9 cellular contexts compared by ENCODE assay signal in the genomic region with DNA sequence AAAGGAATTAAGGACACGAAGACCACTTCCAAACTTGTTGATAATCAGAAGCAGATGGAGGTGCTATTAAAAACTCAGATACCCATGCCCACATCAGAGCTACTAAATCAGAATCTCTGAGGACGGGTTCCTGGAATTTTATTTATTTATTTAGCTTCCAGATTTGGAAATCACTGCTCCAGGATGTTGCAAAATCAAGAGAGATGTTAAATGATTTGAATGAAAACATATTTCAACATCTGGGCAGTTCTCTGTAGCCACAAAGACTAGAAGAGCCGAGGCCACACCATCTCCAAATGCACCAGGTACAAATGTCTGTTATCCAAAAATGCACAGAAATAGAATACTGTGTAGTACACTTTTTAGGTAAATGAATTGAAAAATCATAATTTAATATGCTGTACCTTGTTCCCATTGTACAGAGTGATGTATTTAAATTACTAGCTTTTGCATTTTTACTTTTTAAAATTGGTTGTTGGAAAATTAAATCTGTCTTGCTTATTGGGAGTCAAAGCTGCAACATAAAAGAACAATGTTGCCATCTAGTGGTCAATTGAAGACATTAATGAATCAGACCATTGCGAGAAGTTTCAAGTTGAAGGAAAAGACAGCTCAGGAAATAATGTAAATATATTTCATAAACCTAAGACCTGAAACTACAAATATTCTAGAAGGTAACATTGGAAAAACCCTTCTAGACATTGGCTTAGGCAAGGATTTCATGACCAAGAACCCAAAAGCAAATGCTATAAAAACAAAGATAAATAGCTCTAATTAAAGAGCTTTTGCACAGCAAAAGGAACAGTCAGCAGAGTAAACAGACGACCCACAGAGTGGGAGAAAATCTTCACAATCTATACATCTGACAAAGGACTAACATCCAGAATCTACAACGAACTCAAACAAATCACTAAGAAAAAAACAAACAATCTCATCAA.
DNase-seq lines count a peak whose midpoint lies in the region; TF ChIP-seq lines count a peak whose summit lies in the region.
"Had no signal": no experiment of that assay in that cellular context is flagged by ENCODE, and none has a peak within 500 bp of the region (broad histone marks: within the 10 kb centered on the region; RNA-seq: fewer than 3 reads in every experiment).

No MANE protein-coding gene starts in this region.

- H4K8ac ChIP-seq in mesenchymal stem cell (ENCODE audit: low read length) = no peak overlapping the region

- no peak overlapping the region for H3K23ac ChIP-seq in mesenchymal stem cell (ENCODE audit: low read length in 2 of 2)

- DNase-seq in DMS 273 (lab: John Stamatoyannopoulos, UW; ENCODE audit: unreplicated experiment) (peak; percentile 42), DMS 273 treated with DMSO at 0.1 percent for 48 hours (lab: John Stamatoyannopoulos, UW) (no peak), NCI-H748 treated with DMSO at 0.1 percent for 48 hours (lab: John Stamatoyannopoulos, UW) (peak; percentile 9), dedifferentiated amniotic fluid mesenchymal stem cell (ENCODE audit: extremely low spot score) (peak; percentile 78), mesenchymal stem cell (peak; percentile 70), NCI-H524 treated with DMSO at 0.1 percent for 48 hours (lab: John Stamatoyannopoulos, UW) (no peak), mesenteric fat pad (ENCODE audit: low spot score) (no peak)

- H3K4me2 ChIP-seq in mesenchymal stem cell (ENCODE audit: low read length, poor library complexity, severe bottlenecking) = no peak overlapping the region
- H3K4me2 ChIP-seq: BLaER1 had no signal

- H4K91ac ChIP-seq in mesenchymal stem cell (ENCODE audit: low read length) = no peak overlapping the region

- no peaks in the 10 kb centered on the region for H3K79me1 ChIP-seq in mesenchymal stem cell (replicated peaks; ENCODE audit: low read length, poor library complexity, severe bottlenecking)

- no peak overlapping the region for H3K14ac ChIP-seq in mesenchymal stem cell (ENCODE audit: low read length in 2 of 2)

- H2BK5ac ChIP-seq in mesenchymal stem cell (ENCODE audit: low read depth, low read length, poor library complexity, severe bottlenecking) = no peak overlapping the region

- no peak overlapping the region for H2AK5ac ChIP-seq in mesenchymal stem cell (ENCODE audit: low read length, severe bottlenecking)

- no peak overlapping the region for H3K27ac ChIP-seq in HEK293 (ENCODE audit: extremely low read depth, low read depth, low read length)
- H3K27ac ChIP-seq in mesenchymal stem cell (ENCODE audit: low read length, poor library complexity, severe bottlenecking) = no peak overlapping the region
- H3K27ac ChIP-seq: BLaER1 had no signal

- H3K27me3 ChIP-seq in mesenchymal stem cell (ENCODE audit: control insufficient read depth in 1 of 2, insufficient read depth in 1 of 2, low read length in 2 of 2) = no peaks in the 10 kb centered on the region
- H3K27me3 ChIP-seq: BLaER1 had no signal

- peak overlapping the region; percentile 12 for H3K9ac ChIP-seq in mesenchymal stem cell (ENCODE audit: low read length)
- H3K9ac ChIP-seq: BLaER1 had no signal

- no peak overlapping the region for H3K18ac ChIP-seq in mesenchymal stem cell (ENCODE audit: low read depth in 1 of 2, low read length in 2 of 2)

- H3K9me3 ChIP-seq in HEK293 (ENCODE audit: control insufficient read depth, insufficient read depth, low read depth, low read length) = no peaks in the 10 kb centered on the region
- H3K9me3 ChIP-seq in mesenchymal stem cell (ENCODE audit: control insufficient read depth, low read length) = no peaks in the 10 kb centered on the region
- H3K9me3 ChIP-seq: BLaER1 had no signal

- H2AFZ ChIP-seq in mesenchymal stem cell (ENCODE audit: low read depth, low read length) = no peak overlapping the region

- CTCF ChIA-PET in HEK293 (lab: Yijun Ruan, JAX) = interaction anchor here (0.5 to 2.4 kb wide), 39 partner anchors 9 to 1487 kb away, joined by 3 to 26 read pairs (median 4); partner anchors contain the start of gene TTC29

- WGBS in mesenchymal stem cell = 0% methylated on average over 2 of the region's 6 CpGs

- no peak overlapping the region for H2BK120ac ChIP-seq in mesenchymal stem cell (ENCODE audit: low read depth, low read length)

- no peak overlapping the region for H2BK15ac ChIP-seq in mesenchymal stem cell (ENCODE audit: low read depth, poor library complexity, severe bottlenecking)

- TF ChIP-seq CTCF in HEK293 (tag by site-specific recombination; IDR thresholded peaks at IDR 0.05) = no peak

- POLR2A ChIA-PET in HEK293 (lab: Yijun Ruan, JAX) = interaction anchor here (1.2 kb wide), 1 partner anchor 78 kb away, joined by 4 read pairs; no protein-coding TSS in a partner anchor

- no peak overlapping the region for H3K4ac ChIP-seq in mesenchymal stem cell (ENCODE audit: low read depth in 1 of 2, low read length in 2 of 2)

- no peak overlapping the region for H3K4me3 ChIP-seq in HEK293 (ENCODE audit: low read depth, low read length)
- H3K4me3 ChIP-seq in mesenchymal stem cell (ENCODE audit: insufficient read depth in 1 of 2, low read depth in 1 of 2, low read length in 2 of 2) = no peak overlapping the region
- H3K4me3 ChIP-seq: BLaER1 had no signal

- H2BK12ac ChIP-seq in mesenchymal stem cell (ENCODE audit: low read length in 2 of 2) = no peak overlapping the region

- H3K4me1 ChIP-seq in HEK293 (ENCODE audit: control insufficient read depth, insufficient read depth, low read length) (no peaks in the 10 kb centered on the region), mesenchymal stem cell (ENCODE audit: control insufficient read depth, insufficient read depth, low read depth, low read length) (peaks cover 2% of the 10 kb centered on the region)

- H3K36me3 ChIP-seq in HEK293 (ENCODE audit: control insufficient read depth in 2 of 2, insufficient read depth in 1 of 2, low read length in 2 of 2) (no peaks in the 10 kb centered on the region), mesenchymal stem cell (ENCODE audit: control insufficient read depth in 1 of 2, insufficient read depth in 2 of 2, low read depth in 1 of 2, low read length in 2 of 2) (no peaks in the 10 kb centered on the region)
- H3K36me3 ChIP-seq: BLaER1 had no signal

TF ChIP-seq in HEK293, 187 proteins besides CTCF, POLR2A, EP300 and RAD21:
- TF ChIP-seq ZNF600 (tag by site-specific recombination; IDR thresholded peaks at IDR 0.05) (no peak), ZNF654 (tag by site-specific recombination; IDR thresholded peaks at IDR 0.05; ENCODE audit: low read depth) (peak; percentile 76)
- TF ChIP-seq, protein P1, sequence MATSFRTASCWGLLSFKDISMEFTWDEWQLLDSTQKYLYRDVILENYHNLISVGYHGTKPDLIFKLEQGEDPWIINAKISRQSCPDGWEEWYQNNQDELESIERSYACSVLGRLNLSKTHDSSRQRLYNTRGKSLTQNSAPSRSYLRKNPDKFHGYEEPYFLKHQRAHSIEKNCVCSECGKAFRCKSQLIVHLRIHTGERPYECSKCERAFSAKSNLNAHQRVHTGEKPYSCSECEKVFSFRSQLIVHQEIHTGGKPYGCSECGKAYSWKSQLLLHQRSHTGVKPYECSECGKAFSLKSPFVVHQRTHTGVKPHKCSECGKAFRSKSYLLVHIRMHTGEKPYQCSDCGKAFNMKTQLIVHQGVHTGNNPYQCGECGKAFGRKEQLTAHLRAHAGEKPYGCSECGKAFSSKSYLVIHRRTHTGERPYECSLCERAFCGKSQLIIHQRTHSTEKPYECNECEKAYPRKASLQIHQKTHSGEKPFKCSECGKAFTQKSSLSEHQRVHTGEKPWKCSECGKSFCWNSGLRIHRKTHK (tag by site-specific recombination; IDR thresholded peaks at IDR 0.05) = no peak

Comparison
In these comparisons a context has a peak if more than half of its experiments do, and no peak if none do; other contexts are left out.
1. DNase-seq: peak in DMS 273 (single experiment), NCI-H748 treated with DMSO at 0.1 percent for 48 hours (single experiment), dedifferentiated amniotic fluid mesenchymal stem cell (single experiment) and mesenchymal stem cell (single experiment); none in DMS 273 treated with DMSO at 0.1 percent for 48 hours (single experiment), NCI-H524 treated with DMSO at 0.1 percent for 48 hours (single experiment) and mesenteric fat pad (single experiment).